Comparison of ENCODE assay signal across 8 cellular contexts in genomic region chr17:27893834-27894503, GRCh38. TPM values are rescaled to one million over a fixed set of nuclear protein-coding genes. Genes with fewer than 3 reads are reported as not detected.
DNase-seq lines count a peak whose midpoint lies in the region; ATAC-seq and TF ChIP-seq lines count a peak whose summit lies in the region.

No MANE protein-coding gene starts in this region.

- H3K27me3 ChIP-seq in RWPE2 (ENCODE audit: insufficient read depth, poor library complexity, severe bottlenecking) = no peaks in the 10 kb centered on the region

- no peak for TF ChIP-seq CTCF in RWPE2 (IDR thresholded peaks at IDR 0.05; ENCODE audit: poor library complexity, severe bottlenecking)

- no peaks in the 10 kb centered on the region for H3K9me3 ChIP-seq in RWPE2 (ENCODE audit: severe bottlenecking)

- H3K27ac Mint-ChIP-seq in effector memory CD8-positive, alpha-beta T cell = peak overlapping the region; percentile 61 to 75
- H3K27ac Mint-ChIP-seq in stimulated activated naive B cell treated with anti-CD40 and anti-IgM and Interleukin-4, amounts not matched to agents 10 μg/mL and 1 μg/mL and 100 μg/mL, for 72 hours = no peak overlapping the region

- peak overlapping the region; percentile 78 for H3K4me3 Mint-ChIP-seq in effector memory CD8-positive, alpha-beta T cell
- peak overlapping the region; percentile 80 to 83 for H3K4me3 Mint-ChIP-seq in stimulated activated naive B cell treated with anti-CD40 and anti-IgM and Interleukin-4, amounts not matched to agents 10 μg/mL and 1 μg/mL and 100 μg/mL, for 72 hours

- intact Hi-C loops in Right ventricle myocardium inferior (cut with DNase I) = loop anchor here (5.0 to 10.0 kb wide), 2 partner anchors 148 to 361 kb away; partner anchors contain the start of gene NLK

- H3K36me3 ChIP-seq in RWPE2 (ENCODE audit: low read depth) = no peaks in the 10 kb centered on the region

- H3K4me3 ChIP-seq in RWPE2 (ENCODE audit: severe bottlenecking) = peak overlapping the region; percentile 42

- H3K4me1 Mint-ChIP-seq in effector memory CD8-positive, alpha-beta T cell (ENCODE audit: low read depth in 2 of 2) = peaks cover 4 to 12% of the 10 kb centered on the region in 2 donors
- peaks cover 13 to 21% of the 10 kb centered on the region in 2 donors for H3K4me1 Mint-ChIP-seq in stimulated activated naive B cell treated with anti-CD40 and anti-IgM and Interleukin-4, amounts not matched to agents 10 μg/mL and 1 μg/mL and 100 μg/mL, for 72 hours

- H3K27ac ChIP-seq in RWPE2 (ENCODE audit: poor library complexity, severe bottlenecking) = no peak overlapping the region

- no peaks in the 10 kb centered on the region for H3K36me3 Mint-ChIP-seq in effector memory CD8-positive, alpha-beta T cell (ENCODE audit: insufficient read depth)
- no peaks in the 10 kb centered on the region for H3K36me3 Mint-ChIP-seq in stimulated activated naive B cell treated with anti-CD40 and anti-IgM and Interleukin-4, amounts not matched to agents 10 μg/mL and 1 μg/mL and 100 μg/mL, for 72 hours

- ATAC-seq in RWPE2 (ENCODE audit: low read depth) (no peak), Right ventricle myocardium inferior (no peak)
- no peak for ATAC-seq in effector memory CD8-positive, alpha-beta T cell (replicated peaks)
- ATAC-seq in stimulated activated naive B cell treated with anti-CD40 and anti-IgM and Interleukin-4, amounts not matched to agents 10 μg/mL and 1 μg/mL and 100 μg/mL, for 72 hours (replicated peaks) = no peak

- peaks cover 36 to 43% of the 10 kb centered on the region in 2 donors for H3K27me3 Mint-ChIP-seq in effector memory CD8-positive, alpha-beta T cell
- H3K27me3 Mint-ChIP-seq in stimulated activated naive B cell treated with anti-CD40 and anti-IgM and Interleukin-4, amounts not matched to agents 10 μg/mL and 1 μg/mL and 100 μg/mL, for 72 hours = peaks cover 0 to 7% of the 10 kb centered on the region in 2 donors

- no peaks in the 10 kb centered on the region for H3K9me3 Mint-ChIP-seq in effector memory CD8-positive, alpha-beta T cell
- no peaks in the 10 kb centered on the region for H3K9me3 Mint-ChIP-seq in stimulated activated naive B cell treated with anti-CD40 and anti-IgM and Interleukin-4, amounts not matched to agents 10 μg/mL and 1 μg/mL and 100 μg/mL, for 72 hours

- H3K4me1 ChIP-seq in RWPE2 (ENCODE audit: insufficient read depth, poor library complexity, severe bottlenecking) = peaks cover 4% of the 10 kb centered on the region

- DNase-seq in NOMO-1 treated with DMSO at 0.1 percent for 48 hours (lab: John Stamatoyannopoulos, UW; ENCODE audit: unreplicated experiment) (peak; percentile 24), NOMO-1 treated with dmso at 0.1 percent for 144 hours (lab: John Stamatoyannopoulos, UW; ENCODE audit: unreplicated experiment) (no peak), RWPE2 (ENCODE audit: low spot score) (no peak), NCI-H2107 (lab: John Stamatoyannopoulos, UW) (no peak), Right ventricle myocardium inferior (ENCODE audit: missing footprints) (no peak)
- no peak for DNase-seq in effector memory CD8-positive, alpha-beta T cell
- DNase-seq in stimulated activated naive B cell treated with anti-CD40 and anti-IgM and Interleukin-4, amounts not matched to agents 10 μg/mL and 1 μg/mL and 100 μg/mL, for 72 hours = no peak
- no peak for DNase-seq in stimulated activated CD4-positive, alpha-beta T cell treated with anti-CD3 and anti-CD28 coated beads, Interleukin-12 subunit alpha, Interleukin-12 subunit beta, amount 100 ng/mL, for 4 hours

RNA-seq across cellular contexts. Expression of gene LYRM9, which starts 0.8 kb away (rescaled TPM):
- 6.7 TPM for total RNA-seq in Right ventricle myocardium inferior
